19 cellular contexts compared by ENCODE assay signal in the genomic region with DNA sequence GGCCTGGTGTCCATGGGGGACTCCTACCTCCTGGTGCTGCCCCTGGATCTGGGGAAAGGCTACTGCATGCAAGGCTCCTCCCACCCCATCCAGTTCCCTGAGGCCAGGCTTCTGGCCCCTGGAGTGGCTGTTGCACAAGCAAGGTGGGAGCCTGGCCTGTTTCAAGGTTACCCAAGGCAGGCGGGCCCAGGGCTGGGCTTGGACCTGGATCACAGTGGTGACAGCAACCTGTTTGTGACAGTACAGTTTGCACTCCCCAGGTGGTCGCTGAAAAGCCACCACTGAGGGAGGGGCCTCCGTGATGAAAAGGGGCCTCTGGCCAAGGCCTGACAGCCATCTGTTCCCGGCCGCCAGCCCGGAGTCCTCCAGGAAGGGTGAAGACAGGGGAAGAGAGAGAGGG. TPM values are rescaled to one million over a fixed set of nuclear protein-coding genes. Genes with fewer than 3 reads are reported as not detected.
"Had no signal": no experiment of that assay in that cellular context is flagged by ENCODE, and none has a peak within 500 bp of the region (broad histone marks: within the 10 kb centered on the region; RNA-seq: fewer than 3 reads in every experiment).

No MANE protein-coding gene starts in this region.

- ATAC-seq: activated CD4-positive, CD25-positive, alpha-beta regulatory T cell treated with anti-CD3 and anti-CD28 coated beads, Interleukin-2, amount 50 U/mL, for 24 hours; effector memory CD8-positive, alpha-beta T cell had no signal

- DNase-seq: activated CD4-positive, alpha-beta T cell treated with anti-CD3 and anti-CD28 coated beads, Interleukin-2, amount 50 U/mL, for 1 hour; activated CD8-positive, alpha-beta memory T cell treated with anti-CD3 and anti-CD28 coated beads for 24 hours; activated CD8-positive, alpha-beta memory T cell treated with anti-CD3 and anti-CD28 coated beads, Interleukin-2, amount 50 U/mL, for 48 hours; activated effector memory CD4-positive, alpha-beta T cell treated with Interleukin-2 at 50 U/mL for 16 hours; activated T-cell treated with anti-CD3 and anti-CD28 coated beads, Interleukin-2, amount 50 U/mL, for 48 hours; effector memory CD8-positive, alpha-beta T cell; hippocampal formation; left cardiac atrium; stimulated activated CD4-positive, alpha-beta T cell treated with anti-CD3 and anti-CD28 coated beads, Interleukin-2, amount 100 ng/mL, for 48 hours; T1000; transverse colon had no signal

- H3K4me3 ChIP-seq: ascending aorta, breast epithelium, skin epidermis, transverse colon, vagina had no signal

- H3K36me3 ChIP-seq: ascending aorta, breast epithelium, transverse colon, vagina had no signal

- H3K4me1 ChIP-seq: breast epithelium, transverse colon, vagina had no signal

- H3K27me3 ChIP-seq: ascending aorta, breast epithelium, transverse colon, vagina had no signal

- H3K27ac ChIP-seq: ascending aorta, skin epidermis, transverse colon, vagina had no signal

- H3K9me3 ChIP-seq: ascending aorta, breast epithelium, transverse colon, vagina had no signal

RNA-seq across cellular contexts. Expression of a gene that starts 14.4 kb away (rescaled TPM):
- total RNA-seq: dermis microvascular lymphatic vessel endothelial cell; fibroblast of villous mesenchyme; T-helper 1 cell treated with Interleukin-12 subunit alpha and Interleukin-12 subunit beta and Interleukin-4 antibody, amounts not matched to agents 30 ng/mL and 1 ng/mL, for 36 hours had no signal
